In genomic region chr15:61634837-61635236, GRCh38 we compare ENCODE assay signal across 21 cellular contexts.
"Had no signal": no experiment of that assay in that cellular context is flagged by ENCODE, and none has a peak within 500 bp of the region (broad histone marks: within the 10 kb centered on the region; RNA-seq: fewer than 3 reads in every experiment).

No MANE protein-coding gene starts in this region.

- H3K4me1 ChIP-seq: heart left ventricle, spleen, testis, tibial nerve had no signal

- H3K4me3 ChIP-seq: dorsolateral prefrontal cortex, heart left ventricle, mucosa of descending colon, spleen, testis, tibial nerve had no signal

- DNase-seq: cortex of kidney; dorsolateral prefrontal cortex; effector CD8-positive, alpha-beta T cell; foreskin melanocyte; heart left ventricle; hippocampal formation; left colon; mammary epithelial cell; mucosa of descending colon; naive thymus-derived CD8-positive, alpha-beta T cell; posterior cingulate gyrus; spleen; stimulated activated CD4-positive, alpha-beta T cell treated with anti-CD3 and anti-CD28 coated beads, Interleukin-15, amount 100 ng/mL, for 24 hours; stimulated activated CD4-positive, alpha-beta T cell treated with anti-CD3 and anti-CD28 coated beads, Interleukin-1b, Interleukin-23, amount 100 ng/mL, for 48 hours; stimulated activated CD4-positive, alpha-beta T cell treated with anti-CD3 and anti-CD28 coated beads, Interleukin-4, amount 100 ng/mL, for 24 hours; testis had no signal

- H3K9me3 ChIP-seq: mucosa of descending colon, neutrophil, spleen, testis, tibial nerve had no signal

- H3K4me1 Mint-ChIP-seq: naive thymus-derived CD8-positive, alpha-beta T cell; stimulated activated memory B cell treated with anti-CD40 and anti-IgM and Interleukin-4, amounts not matched to agents 10 μg/mL and 1 μg/mL and 100 μg/mL, for 72 hours had no signal

- ATAC-seq: heart left ventricle; left colon; mucosa of descending colon; naive thymus-derived CD8-positive, alpha-beta T cell; sciatic nerve; stimulated activated memory B cell treated with anti-CD40 and anti-IgM and Interleukin-4, amounts not matched to agents 10 μg/mL and 1 μg/mL and 100 μg/mL, for 72 hours had no signal

- H3K36me3 ChIP-seq: heart left ventricle, neutrophil, spleen, tibial nerve had no signal

- H3K4me3 Mint-ChIP-seq: naive thymus-derived CD8-positive, alpha-beta T cell; stimulated activated memory B cell treated with anti-CD40 and anti-IgM and Interleukin-4, amounts not matched to agents 10 μg/mL and 1 μg/mL and 100 μg/mL, for 72 hours; stimulated activated naive CD8-positive, alpha-beta T cell treated with anti-CD3 and anti-CD28 coated beads, Interleukin-15, Interleukin-2, amounts not matched to agents 100 ng/mL and 50 ng/mL, for 24 hours had no signal

- H3K36me3 Mint-ChIP-seq: naive thymus-derived CD8-positive, alpha-beta T cell; stimulated activated memory B cell treated with anti-CD40 and anti-IgM and Interleukin-4, amounts not matched to agents 10 μg/mL and 1 μg/mL and 100 μg/mL, for 72 hours had no signal

- H3K27me3 ChIP-seq: testis, tibial nerve had no signal

- H3K27ac ChIP-seq: dorsolateral prefrontal cortex, heart left ventricle, neutrophil, spleen, testis, tibial nerve had no signal

- H3K27ac Mint-ChIP-seq: naive thymus-derived CD8-positive, alpha-beta T cell; stimulated activated memory B cell treated with anti-CD40 and anti-IgM and Interleukin-4, amounts not matched to agents 10 μg/mL and 1 μg/mL and 100 μg/mL, for 72 hours; stimulated activated naive CD8-positive, alpha-beta T cell treated with anti-CD3 and anti-CD28 coated beads, Interleukin-15, Interleukin-2, amounts not matched to agents 100 ng/mL and 50 ng/mL, for 24 hours had no signal

- H3K9me3 Mint-ChIP-seq: stimulated activated memory B cell treated with anti-CD40 and anti-IgM and Interleukin-4, amounts not matched to agents 10 μg/mL and 1 μg/mL and 100 μg/mL, for 72 hours; stimulated activated naive CD8-positive, alpha-beta T cell treated with anti-CD3 and anti-CD28 coated beads, Interleukin-15, Interleukin-2, amounts not matched to agents 100 ng/mL and 50 ng/mL, for 24 hours had no signal
